ENCODE assay signal across 24 cellular contexts in genomic region chr3:105158277-105158676, GRCh38.
"Had no signal": no experiment of that assay in that cellular context is flagged by ENCODE, and none has a peak within 500 bp of the region (broad histone marks: within the 10 kb centered on the region; RNA-seq: fewer than 3 reads in every experiment).

No MANE protein-coding gene starts in this region.

- H3K4me3 ChIP-seq: ascending aorta, breast epithelium, spleen, upper lobe of right lung had no signal

- FAIRE-seq: endometrium, kidney had no signal

- H3K9me3 ChIP-seq: ascending aorta, breast epithelium, spleen, upper lobe of right lung had no signal

- H3K27me3 Mint-ChIP-seq: activated naive CD4-positive, alpha-beta T cell treated with anti-CD3 and anti-CD28 coated beads, Interleukin-2, amount 50 U/mL, for 24 hours; natural killer cell treated with Interleukin-12 subunit alpha and Interleukin-12 subunit beta and Interleukin-15 and Interleukin-18, amount 100 ng/mL, for 72 hours; stimulated activated naive B cell treated with anti-CD40 and anti-IgM and Interleukin-4, amounts not matched to agents 10 μg/mL and 1 μg/mL and 100 μg/mL, for 72 hours had no signal

- H3K27me3 ChIP-seq: ascending aorta, breast epithelium, spleen, upper lobe of right lung had no signal

- H3K27ac ChIP-seq: ascending aorta, breast epithelium, spleen, upper lobe of right lung, VCaP had no signal

- H3K36me3 Mint-ChIP-seq: activated naive CD4-positive, alpha-beta T cell treated with anti-CD3 and anti-CD28 coated beads, Interleukin-2, amount 50 U/mL, for 24 hours; mesothelial cell of epicardium; natural killer cell treated with Interleukin-12 subunit alpha and Interleukin-12 subunit beta and Interleukin-15 and Interleukin-18, amount 100 ng/mL, for 72 hours; stimulated activated naive B cell treated with anti-CD40 and anti-IgM and Interleukin-4, amounts not matched to agents 10 μg/mL and 1 μg/mL and 100 μg/mL, for 72 hours had no signal

- H3K4me3 Mint-ChIP-seq: activated naive CD4-positive, alpha-beta T cell treated with anti-CD3 and anti-CD28 coated beads, Interleukin-2, amount 50 U/mL, for 24 hours; activated T-cell treated with anti-CD3 and anti-CD28 coated beads, Interleukin-2, amount 50 U/mL, for 72 hours; mesothelial cell of epicardium; natural killer cell treated with Interleukin-12 subunit alpha and Interleukin-12 subunit beta and Interleukin-15 and Interleukin-18, amount 100 ng/mL, for 72 hours; stimulated activated naive B cell treated with anti-CD40 and anti-IgM and Interleukin-4, amounts not matched to agents 10 μg/mL and 1 μg/mL and 100 μg/mL, for 72 hours had no signal

- H3K27ac Mint-ChIP-seq: activated naive CD4-positive, alpha-beta T cell treated with anti-CD3 and anti-CD28 coated beads, Interleukin-2, amount 50 U/mL, for 24 hours; activated T-cell treated with anti-CD3 and anti-CD28 coated beads, Interleukin-2, amount 50 U/mL, for 72 hours; mesothelial cell of epicardium; natural killer cell treated with Interleukin-12 subunit alpha and Interleukin-12 subunit beta and Interleukin-15 and Interleukin-18, amount 100 ng/mL, for 72 hours; stimulated activated naive B cell treated with anti-CD40 and anti-IgM and Interleukin-4, amounts not matched to agents 10 μg/mL and 1 μg/mL and 100 μg/mL, for 72 hours had no signal

- H3K9me3 Mint-ChIP-seq: activated naive CD4-positive, alpha-beta T cell treated with anti-CD3 and anti-CD28 coated beads, Interleukin-2, amount 50 U/mL, for 24 hours; activated T-cell treated with anti-CD3 and anti-CD28 coated beads, Interleukin-2, amount 50 U/mL, for 72 hours; mesothelial cell of epicardium; natural killer cell treated with Interleukin-12 subunit alpha and Interleukin-12 subunit beta and Interleukin-15 and Interleukin-18, amount 100 ng/mL, for 72 hours; stimulated activated naive B cell treated with anti-CD40 and anti-IgM and Interleukin-4, amounts not matched to agents 10 μg/mL and 1 μg/mL and 100 μg/mL, for 72 hours had no signal

- H3K4me1 ChIP-seq: ascending aorta, breast epithelium, spleen, upper lobe of right lung had no signal

- H3K4me1 Mint-ChIP-seq: activated naive CD4-positive, alpha-beta T cell treated with anti-CD3 and anti-CD28 coated beads, Interleukin-2, amount 50 U/mL, for 24 hours; stimulated activated naive B cell treated with anti-CD40 and anti-IgM and Interleukin-4, amounts not matched to agents 10 μg/mL and 1 μg/mL and 100 μg/mL, for 72 hours had no signal

- DNase-seq: activated CD4-positive, CD25-positive, alpha-beta regulatory T cell treated with anti-CD3 and anti-CD28 coated beads, Interleukin-2, amount 50 U/mL, for 72 hours; activated CD8-positive, alpha-beta memory T cell treated with anti-CD3 and anti-CD28 coated beads for 24 hours; activated CD8-positive, alpha-beta memory T cell treated with anti-CD3 and anti-CD28 coated beads, Interleukin-2, amount 50 U/mL, for 48 hours; activated effector memory CD4-positive, alpha-beta T cell treated with anti-CD3 and anti-CD28 coated beads, Interleukin-2, amount 50 U/mL, for 16 hours; activated T-cell treated with anti-CD3 and anti-CD28 coated beads, Interleukin-2, amount 50 U/mL, for 72 hours; cerebellar nuclear complex; cortex of kidney; erythroblast; foreskin melanocyte; glutamatergic neuron; hippocampal formation; kidney; posterior cingulate gyrus; spleen; stimulated activated naive B cell treated with anti-CD40 and anti-IgM and Interleukin-4, amounts not matched to agents 10 μg/mL and 1 μg/mL and 100 μg/mL, for 72 hours; upper lobe of right lung had no signal

- H3K36me3 ChIP-seq: ascending aorta, breast epithelium, spleen, upper lobe of right lung had no signal

- ATAC-seq: activated T-cell treated with anti-CD3 and anti-CD28 coated beads, Interleukin-2, amount 50 U/mL, for 72 hours; left lobe of liver; natural killer cell treated with Interleukin-12 subunit alpha and Interleukin-12 subunit beta and Interleukin-15 and Interleukin-18, amount 100 ng/mL, for 72 hours; stimulated activated naive B cell treated with anti-CD40 and anti-IgM and Interleukin-4, amounts not matched to agents 10 μg/mL and 1 μg/mL and 100 μg/mL, for 72 hours; upper lobe of right lung had no signal
